31 cellular contexts compared by ENCODE assay signal in genomic region chr1:180814258-180814657, GRCh38.
"Had no signal": no experiment of that assay in that cellular context is flagged by ENCODE, and none has a peak within 500 bp of the region (broad histone marks: within the 10 kb centered on the region; RNA-seq: fewer than 3 reads in every experiment).

No MANE protein-coding gene starts in this region.

- H2AFZ ChIP-seq: PC-9 had no signal

- H3K4me2 ChIP-seq: PC-9 had no signal

- H3K27me3 Mint-ChIP-seq: activated CD4-positive, alpha-beta memory T cell treated with anti-CD3 and anti-CD28 coated beads, Interleukin-2, amount 10 ng/mL, durations not matched to agents 7 days and 5 days; activated CD8-positive, alpha-beta memory T cell treated with anti-CD3 and anti-CD28 coated beads, Interleukin-2, amount 10 ng/mL, durations not matched to agents 7 days and 5 days; activated naive CD8-positive, alpha-beta T cell treated with anti-CD3 and anti-CD28 coated beads for 36 hours; activated T-helper 17 cell treated with anti-CD3 and anti-CD28 coated beads, Interleukin-2, amount 50 U/mL, for 72 hours; central memory CD8-positive, alpha-beta T cell had no signal

- H3K36me3 ChIP-seq: brain microvascular endothelial cell, WERI-Rb-1 had no signal

- FAIRE-seq: RCC 7860 had no signal

- H3K4me1 Mint-ChIP-seq: activated CD4-positive, alpha-beta memory T cell treated with anti-CD3 and anti-CD28 coated beads, Interleukin-2, amount 10 ng/mL, durations not matched to agents 7 days and 5 days; activated CD8-positive, alpha-beta memory T cell treated with anti-CD3 and anti-CD28 coated beads, Interleukin-2, amount 10 ng/mL, durations not matched to agents 7 days and 5 days; activated naive CD8-positive, alpha-beta T cell treated with anti-CD3 and anti-CD28 coated beads for 36 hours; central memory CD8-positive, alpha-beta T cell had no signal

- H3K27ac Mint-ChIP-seq: activated CD4-positive, alpha-beta memory T cell treated with anti-CD3 and anti-CD28 coated beads, Interleukin-2, amount 10 ng/mL, durations not matched to agents 7 days and 5 days; activated CD8-positive, alpha-beta memory T cell treated with anti-CD3 and anti-CD28 coated beads, Interleukin-2, amount 10 ng/mL, durations not matched to agents 7 days and 5 days; activated naive CD8-positive, alpha-beta T cell treated with anti-CD3 and anti-CD28 coated beads for 36 hours; activated T-cell treated with anti-CD3 and anti-CD28 coated beads, Interleukin-2, amount 50 U/mL, for 72 hours; activated T-helper 17 cell treated with anti-CD3 and anti-CD28 coated beads, Interleukin-2, amount 50 U/mL, for 72 hours had no signal

- H3K27me3 ChIP-seq: brain microvascular endothelial cell had no signal

- H3K4me3 ChIP-seq: PC-9 had no signal

- DNase-seq: activated CD4-positive, alpha-beta memory T cell treated with anti-CD3 and anti-CD28 coated beads, Interleukin-2, amount 10 ng/mL, durations not matched to agents 7 days and 5 days; activated CD4-positive, alpha-beta T cell treated with anti-CD3 and anti-CD28 coated beads for 1 hour; activated CD4-positive, alpha-beta T cell treated with anti-CD3 and anti-CD28 coated beads for 48 hours; activated CD4-positive, CD25-positive, alpha-beta regulatory T cell; activated CD8-positive, alpha-beta memory T cell treated with anti-CD3 and anti-CD28 coated beads for 24 hours; activated CD8-positive, alpha-beta memory T cell treated with anti-CD3 and anti-CD28 coated beads, Interleukin-2, amount 10 ng/mL, durations not matched to agents 7 days and 5 days; activated CD8-positive, alpha-beta memory T cell treated with anti-CD3 and anti-CD28 coated beads, Interleukin-2, amount 50 U/mL, for 48 hours; activated effector memory CD4-positive, alpha-beta T cell treated with anti-CD3 and anti-CD28 coated beads, Interleukin-2, amount 50 U/mL, for 16 hours; activated naive CD4-positive, alpha-beta T cell; activated naive CD4-positive, alpha-beta T cell treated with anti-CD3 and anti-CD28 coated beads, Interleukin-2, amount 50 U/mL, for 16 hours; activated naive CD8-positive, alpha-beta T cell treated with anti-CD3 and anti-CD28 coated beads for 36 hours; activated T-cell treated with anti-CD3 and anti-CD28 coated beads, Interleukin-2, amount 50 U/mL, for 72 hours; amniotic stem cell; aorta; brain microvascular endothelial cell; NCI-H1105; NCI-H1694 treated with DMSO at 0.1 percent for 48 hours; NCI-H2029; NCI-H2171; NCI-H510A; NCI-H526; PC-9; Right ventricle myocardium superior; SW 1271; T-helper 1 cell; T-helper 2 cell; T-helper 9 cell; WERI-Rb-1 had no signal

- ATAC-seq: activated CD8-positive, alpha-beta memory T cell treated with anti-CD3 and anti-CD28 coated beads, Interleukin-2, amount 10 ng/mL, durations not matched to agents 7 days and 5 days; activated T-cell treated with anti-CD3 and anti-CD28 coated beads, Interleukin-2, amount 50 U/mL, for 72 hours; activated T-helper 17 cell treated with anti-CD3 and anti-CD28 coated beads, Interleukin-2, amount 50 U/mL, for 72 hours had no signal

- H3K9me3 Mint-ChIP-seq: activated CD4-positive, alpha-beta memory T cell treated with anti-CD3 and anti-CD28 coated beads, Interleukin-2, amount 10 ng/mL, durations not matched to agents 7 days and 5 days; activated naive CD8-positive, alpha-beta T cell treated with anti-CD3 and anti-CD28 coated beads for 36 hours; activated T-cell treated with anti-CD3 and anti-CD28 coated beads, Interleukin-2, amount 50 U/mL, for 72 hours; activated T-helper 17 cell treated with anti-CD3 and anti-CD28 coated beads, Interleukin-2, amount 50 U/mL, for 72 hours; central memory CD8-positive, alpha-beta T cell had no signal

- H3K27ac ChIP-seq: brain microvascular endothelial cell, PC-9, WERI-Rb-1 had no signal

- H3K4me3 Mint-ChIP-seq: activated CD4-positive, alpha-beta memory T cell treated with anti-CD3 and anti-CD28 coated beads, Interleukin-2, amount 10 ng/mL, durations not matched to agents 7 days and 5 days; activated CD8-positive, alpha-beta memory T cell treated with anti-CD3 and anti-CD28 coated beads, Interleukin-2, amount 10 ng/mL, durations not matched to agents 7 days and 5 days; activated naive CD8-positive, alpha-beta T cell treated with anti-CD3 and anti-CD28 coated beads for 36 hours; activated T-cell treated with anti-CD3 and anti-CD28 coated beads, Interleukin-2, amount 50 U/mL, for 72 hours; activated T-helper 17 cell treated with anti-CD3 and anti-CD28 coated beads, Interleukin-2, amount 50 U/mL, for 72 hours; central memory CD8-positive, alpha-beta T cell had no signal
